1 cellular context compared by ENCODE assay signal in the genomic region with DNA sequence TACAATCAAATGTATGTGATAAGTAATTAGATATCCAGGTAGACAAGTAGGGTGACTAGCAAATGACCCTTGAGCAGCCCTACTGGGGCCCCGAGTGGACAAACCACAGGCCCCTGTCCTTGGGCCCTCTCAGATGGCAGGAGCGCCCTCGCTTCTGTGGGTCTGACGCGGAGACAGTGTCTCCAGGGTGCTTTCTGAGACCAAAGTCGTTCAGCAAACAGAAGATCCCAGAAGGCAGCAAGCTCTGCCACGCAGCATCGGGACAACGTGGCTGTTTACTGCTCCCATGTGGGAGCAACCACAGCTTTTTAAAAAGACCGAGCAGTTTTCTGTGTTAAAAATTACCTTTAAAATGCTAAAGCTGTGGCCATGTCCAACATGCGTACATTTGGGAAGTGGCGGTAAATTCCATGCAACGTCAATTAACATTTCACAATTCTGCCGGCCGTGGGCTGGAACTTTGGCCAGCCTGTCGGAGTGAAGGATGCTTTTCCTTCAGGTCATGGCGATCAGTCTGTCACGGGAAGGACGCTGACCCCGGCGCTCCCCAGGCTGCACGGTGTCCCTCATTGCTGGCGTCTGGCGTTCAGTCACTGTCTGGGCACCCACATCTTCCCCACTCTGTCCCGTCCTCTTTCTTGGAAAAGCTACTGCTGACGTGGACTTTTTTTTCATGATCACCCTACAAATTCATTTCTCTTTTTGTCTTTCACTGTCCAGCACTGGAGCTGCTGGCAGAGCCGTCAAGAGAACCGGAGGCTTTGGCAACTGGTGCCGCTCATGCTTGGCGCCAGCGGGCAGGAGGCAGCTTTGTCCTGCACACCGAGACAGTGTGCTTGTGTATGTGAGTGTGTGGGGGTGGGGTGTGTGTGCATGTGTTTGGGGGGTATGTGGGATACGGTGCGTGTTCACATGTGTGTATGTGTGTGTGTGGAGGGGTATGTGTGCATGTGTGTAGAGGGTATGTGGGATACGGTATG.
A peak's percentile ranks its signal among the peaks of the same experiment; 100 is the strongest.
TF ChIP-seq lines count a peak whose summit lies in the region.

No MANE protein-coding gene starts in this region.

TF ChIP-seq in HepG2, 621 proteins besides CTCF, POLR2A, EP300 and RAD21 (continued from another document):
- TF ChIP-seq PHF5A (CRISPR knock-in tag; IDR thresholded peaks at IDR 0.05; ENCODE audit: low read depth, unreplicated experiment) (no peak), EEA1 (CRISPR knock-in tag; IDR thresholded peaks at IDR 0.05; ENCODE audit: borderline replicate concordance) (no peak), MAFK (conservative IDR thresholded peaks at IDR 0.05 in 1 of 2, IDR thresholded peaks at IDR 0.05 in 1 of 2; ENCODE audit: low read length in 2 of 2) (peak in 1 of 2 experiments; percentile 46; a peak in 1 of 4 replicates)
